Comparison of ENCODE assay signal across 16 cellular contexts in the genomic region with DNA sequence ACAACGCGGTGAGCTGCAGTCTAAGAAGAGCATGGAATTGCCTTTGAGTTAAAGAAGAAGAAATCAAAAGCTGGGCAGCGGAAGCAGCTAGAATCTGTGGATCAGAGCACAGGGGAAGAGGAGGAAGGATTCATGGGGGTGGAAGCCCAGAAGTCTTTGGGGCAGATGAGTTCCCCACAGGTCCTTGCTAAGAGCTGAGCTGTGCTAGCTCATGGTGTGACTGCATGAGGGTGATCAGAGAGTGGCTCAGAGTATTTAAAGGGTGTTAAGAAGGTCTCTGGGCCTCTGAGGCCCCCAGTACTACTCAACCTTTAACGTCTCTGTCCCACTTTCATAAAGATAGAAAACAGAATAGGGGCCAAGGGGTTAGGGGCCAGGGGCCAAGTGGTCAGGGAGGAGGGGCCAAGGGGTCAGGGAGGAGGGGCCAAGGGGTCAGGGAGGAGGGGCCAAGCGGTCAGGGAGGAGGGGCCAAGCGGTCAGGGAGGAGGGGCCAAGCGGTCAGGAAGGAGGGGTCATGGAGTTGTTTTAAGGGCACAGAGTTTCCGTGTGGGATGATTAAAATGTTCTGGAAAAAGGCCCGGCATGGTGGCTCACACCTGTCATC. TPM values are rescaled to one million over a fixed set of nuclear protein-coding genes. Genes with fewer than 3 reads are reported as not detected.
A peak's percentile ranks its signal among the peaks of the same experiment; 100 is the strongest.
DNase-seq lines count a peak whose midpoint lies in the region; ATAC-seq and TF ChIP-seq lines count a peak whose summit lies in the region.
"Had no signal": no experiment of that assay in that cellular context is flagged by ENCODE, and none has a peak within 500 bp of the region (broad histone marks: within the 10 kb centered on the region; RNA-seq: fewer than 3 reads in every experiment).

No MANE protein-coding gene starts in this region.

- H3K9me3 ChIP-seq in T-helper 17 cell (ENCODE audit: control insufficient read depth, low read length, poor library complexity, severe bottlenecking): no peaks in the 10 kb centered on the region
- H3K9me3 ChIP-seq in endodermal cell (ENCODE audit: control insufficient read depth, low read length): peaks cover 5% of the 10 kb centered on the region
- H3K9me3 ChIP-seq: BLaER1 had no signal

- H3K36me3 Mint-ChIP-seq in T-helper 17 cell (ENCODE audit: low read depth): no peaks in the 10 kb centered on the region
- H3K36me3 Mint-ChIP-seq in endodermal cell (ENCODE audit: low read depth): peaks cover 49% of the 10 kb centered on the region
- H3K36me3 Mint-ChIP-seq in stimulated activated effector memory CD8-positive, alpha-beta T cell treated with anti-CD3 and anti-CD28 coated beads, Interleukin-12 subunit alpha, Interleukin-12 subunit beta, amount 100 ng/mL, for 72 hours: no peaks in the 10 kb centered on the region

- H3K27me3 Mint-ChIP-seq in T-helper 17 cell: no peaks in the 10 kb centered on the region
- no peaks in the 10 kb centered on the region for H3K27me3 Mint-ChIP-seq in endodermal cell (ENCODE audit: insufficient read depth)
- H3K27me3 Mint-ChIP-seq: CD4-positive, alpha-beta memory T cell; IgD-negative memory B cell had no signal

- H3K27ac ChIP-seq in endodermal cell (ENCODE audit: low read depth, low read length): no peak overlapping the region
- H3K27ac ChIP-seq: BLaER1 had no signal

- no peaks in the 10 kb centered on the region for H3K27me3 ChIP-seq in H7 (ENCODE audit: control insufficient read depth, insufficient read depth, low read length)
- H3K27me3 ChIP-seq in endodermal cell (ENCODE audit: control insufficient read depth, insufficient read depth, low read length, poor library complexity, severe bottlenecking): no peaks in the 10 kb centered on the region
- H3K27me3 ChIP-seq: BLaER1 had no signal

- no peak for TF ChIP-seq CTCF in endodermal cell (conservative IDR thresholded peaks at IDR 0.05)

- H3K27ac Mint-ChIP-seq in T-helper 17 cell (peak overlapping the region; percentile 45), endodermal cell (no peak overlapping the region)
- H3K27ac Mint-ChIP-seq in stimulated activated effector memory CD8-positive, alpha-beta T cell treated with anti-CD3 and anti-CD28 coated beads, Interleukin-12 subunit alpha, Interleukin-12 subunit beta, amount 100 ng/mL, for 72 hours: peak overlapping the region; percentile 13
- H3K27ac Mint-ChIP-seq: GM23338 had no signal

- H3K9ac ChIP-seq in endodermal cell (ENCODE audit: extremely low read depth, low read length, poor library complexity, severe bottlenecking): no peak overlapping the region
- H3K9ac ChIP-seq: BLaER1 had no signal

- peaks cover 5% of the 10 kb centered on the region for H3K9me3 Mint-ChIP-seq in endodermal cell
- H3K9me3 Mint-ChIP-seq in stimulated activated effector memory CD8-positive, alpha-beta T cell treated with anti-CD3 and anti-CD28 coated beads, Interleukin-12 subunit alpha, Interleukin-12 subunit beta, amount 100 ng/mL, for 72 hours: no peaks in the 10 kb centered on the region
- H3K9me3 Mint-ChIP-seq: CD14-positive monocyte; CD4-positive, alpha-beta memory T cell; GM23338; IgD-negative memory B cell had no signal

- no peak overlapping the region for H3K4me3 ChIP-seq in H7 (ENCODE audit: insufficient read depth, low read depth, low read length)
- no peak overlapping the region for H3K4me3 ChIP-seq in endodermal cell (ENCODE audit: low read length)
- H3K4me3 ChIP-seq: BLaER1, GM23338 had no signal

- H3K4me3 Mint-ChIP-seq in T-helper 17 cell (no peak overlapping the region), endodermal cell (no peak overlapping the region)
- H3K4me3 Mint-ChIP-seq in stimulated activated effector memory CD8-positive, alpha-beta T cell treated with anti-CD3 and anti-CD28 coated beads, Interleukin-12 subunit alpha, Interleukin-12 subunit beta, amount 100 ng/mL, for 72 hours: no peak overlapping the region
- H3K4me3 Mint-ChIP-seq: CD14-positive monocyte; CD4-positive, alpha-beta memory T cell; GM23338; IgD-negative memory B cell had no signal

- H3K4me1 ChIP-seq in endodermal cell (ENCODE audit: control insufficient read depth, insufficient read depth, low read length): no peaks in the 10 kb centered on the region
- H3K4me1 ChIP-seq: BLaER1 had no signal

- H3K4me1 Mint-ChIP-seq in T-helper 17 cell (no peaks in the 10 kb centered on the region), endodermal cell (no peaks in the 10 kb centered on the region)
- no peaks in the 10 kb centered on the region for H3K4me1 Mint-ChIP-seq in stimulated activated effector memory CD8-positive, alpha-beta T cell treated with anti-CD3 and anti-CD28 coated beads, Interleukin-12 subunit alpha, Interleukin-12 subunit beta, amount 100 ng/mL, for 72 hours
- H3K4me1 Mint-ChIP-seq: CD14-positive monocyte; CD4-positive, alpha-beta memory T cell; GM23338 had no signal

- no peak for ATAC-seq in T-helper 17 cell
- no peak for ATAC-seq in stimulated activated effector memory CD8-positive, alpha-beta T cell treated with anti-CD3 and anti-CD28 coated beads, Interleukin-12 subunit alpha, Interleukin-12 subunit beta, amount 100 ng/mL, for 72 hours
- ATAC-seq: GM23338, HepG2 had no signal

- DNase-seq in H7: peak; percentile 53
- DNase-seq in T-helper 17 cell: no peak
- DNase-seq in endodermal cell: peak; percentile 50
- no peak for DNase-seq in stimulated activated effector memory CD8-positive, alpha-beta T cell treated with anti-CD3 and anti-CD28 coated beads, Interleukin-12 subunit alpha, Interleukin-12 subunit beta, amount 100 ng/mL, for 72 hours (ENCODE audit: low spot score in 2 of 2)
- no peak for DNase-seq in stimulated activated CD4-positive, alpha-beta T cell treated with anti-CD3 and anti-CD28 coated beads, Interleukin-1b, Interleukin-23, amount 100 ng/mL, for 48 hours
- DNase-seq in middle frontal gyrus (ENCODE audit: extremely low spot score, low spot score): no peak
- DNase-seq in OCI-M2 (lab: John Stamatoyannopoulos, UW; ENCODE audit: unreplicated experiment): no peak
- DNase-seq: CD4-positive, alpha-beta memory T cell; DMS153; DMS79; GDM1 had no signal

- H3K36me3 ChIP-seq in H7 (replicated peaks; ENCODE audit: control insufficient read depth, insufficient read depth, low read length) (peaks cover 1% of the 10 kb centered on the region; the same call in 1 of the 2 replicates), endodermal cell (ENCODE audit: control insufficient read depth, insufficient read depth, low read length) (peaks cover 24% of the 10 kb centered on the region)

- WGBS in endodermal cell (ENCODE audit: insufficient coverage in 1 of 2, insufficient read length in 1 of 2), 2 experiments: 92 to 95% methylated on average over 8 of the region's 9 CpGs

RNA-seq across cellular contexts. Expression of gene TRPV3, which starts 12.0 kb away (rescaled TPM):
- total RNA-seq in H7 (2014; rRNA removed; shearing (Covaris generic)): 0.69 and 2.5 TPM in 2 replicates
- total RNA-seq in T-helper 17 cell (under 1 TPM; 0.27 to 0.55 TPM), endodermal cell (10 to 100 TPM in 1 of 2 donors, 1 to 10 TPM in 1; 6.2 to 11.3 TPM)
- 3.8 TPM for polyA plus RNA-seq in endodermal cell (2013, experiment 1 of 2)
- polyA plus RNA-seq in endodermal cell (2013, experiment 2 of 2): 3.8 TPM
- polyA plus RNA-seq: CD14-positive monocyte; CD4-positive, alpha-beta memory T cell had no signal

RNA-seq across cellular contexts. Expression of gene TRPV1, which starts 39.6 kb away (rescaled TPM):
- 3.0 and 3.1 TPM in 2 replicates for total RNA-seq in H7 (2014; rRNA removed; shearing (Covaris generic))
- total RNA-seq in T-helper 17 cell: 1 to 10 TPM; 3.2 to 4.0 TPM
- total RNA-seq in endodermal cell: 1 to 10 TPM; 8.0 to 9.2 TPM
- 5.1 TPM for polyA plus RNA-seq in endodermal cell (2013, experiment 1 of 2)
- 4.4 TPM for polyA plus RNA-seq in endodermal cell (2013, experiment 2 of 2)
- polyA plus RNA-seq: CD14-positive monocyte had no signal

Comparison
In these comparisons a context has a peak if more than half of its experiments do, and no peak if none do; other contexts are left out.
1. DNase-seq: peak in H7 (single experiment) and endodermal cell (single experiment); none in T-helper 17 cell (0 of 3), stimulated activated effector memory CD8-positive, alpha-beta T cell treated with anti-CD3 and anti-CD28 coated beads, Interleukin-12 subunit alpha, Interleukin-12 subunit beta, amount 100 ng/mL, for 72 hours (0 of 2), stimulated activated CD4-positive, alpha-beta T cell treated with anti-CD3 and anti-CD28 coated beads, Interleukin-1b, Interleukin-23, amount 100 ng/mL, for 48 hours (single experiment), middle frontal gyrus (single experiment) and OCI-M2 (single experiment).